Comparison of ENCODE assay signal across 1 cellular context in the genomic region with DNA sequence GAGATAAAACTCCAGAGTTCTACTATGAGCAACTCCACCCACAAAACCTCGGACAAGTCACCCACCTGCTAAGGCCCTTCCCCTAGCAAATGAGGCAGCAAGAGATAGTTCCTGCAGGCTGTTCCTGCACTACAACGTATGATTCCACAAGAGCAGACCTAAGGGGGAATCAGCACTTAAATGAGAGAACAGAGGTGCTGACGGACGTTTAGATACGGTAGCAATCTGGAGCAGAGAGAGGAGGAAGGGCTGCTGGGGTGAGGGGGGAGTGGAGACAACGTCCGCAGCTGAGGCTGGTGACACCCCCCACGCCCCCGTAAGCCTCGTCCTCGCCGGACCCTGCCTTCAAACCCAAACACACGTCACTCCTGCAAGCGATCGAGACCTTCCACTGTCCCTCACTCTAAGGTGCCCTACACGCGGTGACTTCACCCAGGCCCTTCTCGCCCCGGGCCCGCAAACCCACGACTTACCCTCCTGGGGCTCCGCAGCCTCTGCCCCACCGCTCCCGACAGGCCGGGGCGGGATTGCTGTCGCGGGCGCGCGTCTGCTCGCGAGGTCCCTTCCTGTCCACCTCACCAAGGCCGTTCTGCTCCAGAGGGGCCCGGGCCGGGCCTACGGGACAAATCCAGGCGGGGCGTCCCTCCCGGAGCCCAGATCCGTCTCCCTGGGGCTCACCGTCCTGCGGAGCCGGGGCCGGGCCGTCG.
TF ChIP-seq lines count a peak whose summit lies in the region.

No MANE protein-coding gene starts in this region.

TF ChIP-seq in HepG2, 621 proteins besides CTCF, POLR2A, EP300 and RAD21 (continued from another document and continues in another):
- TF ChIP-seq, protein P1, sequence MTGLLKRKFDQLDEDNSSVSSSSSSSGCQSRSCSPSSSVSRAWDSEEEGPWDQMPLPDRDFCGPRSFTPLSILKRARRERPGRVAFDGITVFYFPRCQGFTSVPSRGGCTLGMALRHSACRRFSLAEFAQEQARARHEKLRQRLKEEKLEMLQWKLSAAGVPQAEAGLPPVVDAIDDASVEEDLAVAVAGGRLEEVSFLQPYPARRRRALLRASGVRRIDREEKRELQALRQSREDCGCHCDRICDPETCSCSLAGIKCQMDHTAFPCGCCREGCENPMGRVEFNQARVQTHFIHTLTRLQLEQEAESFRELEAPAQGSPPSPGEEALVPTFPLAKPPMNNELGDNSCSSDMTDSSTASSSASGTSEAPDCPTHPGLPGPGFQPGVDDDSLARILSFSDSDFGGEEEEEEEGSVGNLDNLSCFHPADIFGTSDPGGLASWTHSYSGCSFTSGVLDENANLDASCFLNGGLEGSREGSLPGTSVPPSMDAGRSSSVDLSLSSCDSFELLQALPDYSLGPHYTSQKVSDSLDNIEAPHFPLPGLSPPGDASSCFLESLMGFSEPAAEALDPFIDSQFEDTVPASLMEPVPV (CRISPR knock-in tag; IDR thresholded peaks at IDR 0.05) = no peak
- TF ChIP-seq, protein P2, sequence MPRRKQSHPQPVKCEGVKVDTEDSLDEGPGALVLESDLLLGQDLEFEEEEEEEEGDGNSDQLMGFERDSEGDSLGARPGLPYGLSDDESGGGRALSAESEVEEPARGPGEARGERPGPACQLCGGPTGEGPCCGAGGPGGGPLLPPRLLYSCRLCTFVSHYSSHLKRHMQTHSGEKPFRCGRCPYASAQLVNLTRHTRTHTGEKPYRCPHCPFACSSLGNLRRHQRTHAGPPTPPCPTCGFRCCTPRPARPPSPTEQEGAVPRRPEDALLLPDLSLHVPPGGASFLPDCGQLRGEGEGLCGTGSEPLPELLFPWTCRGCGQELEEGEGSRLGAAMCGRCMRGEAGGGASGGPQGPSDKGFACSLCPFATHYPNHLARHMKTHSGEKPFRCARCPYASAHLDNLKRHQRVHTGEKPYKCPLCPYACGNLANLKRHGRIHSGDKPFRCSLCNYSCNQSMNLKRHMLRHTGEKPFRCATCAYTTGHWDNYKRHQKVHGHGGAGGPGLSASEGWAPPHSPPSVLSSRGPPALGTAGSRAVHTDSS (CRISPR knock-in tag; conservative IDR thresholded peaks at IDR 0.05) = no peak
- TF ChIP-seq ZNF775 (CRISPR knock-in tag; IDR thresholded peaks at IDR 0.05; ENCODE audit: borderline replicate concordance) (no peak), PHF8 (CRISPR knock-in tag; IDR thresholded peaks at IDR 0.05) (peak; percentile 23; the same call in 1 of the 2 replicates), ZFP82 (CRISPR knock-in tag; IDR thresholded peaks at IDR 0.05; ENCODE audit: borderline replicate concordance) (no peak), RELA (CRISPR knock-in tag; IDR thresholded peaks at IDR 0.05) (no peak), KDM5A (IDR thresholded peaks at IDR 0.05; ENCODE audit: borderline replicate concordance, low read length) (no peak), ZSCAN21 (CRISPR knock-in tag; IDR thresholded peaks at IDR 0.05; ENCODE audit: borderline replicate concordance) (no peak), ZNF383 (CRISPR knock-in tag; IDR thresholded peaks at IDR 0.05; ENCODE audit: borderline replicate concordance) (0 out of 2 replicates have a peak, but pooled peaks have one; percentile 10), ZNF790 (CRISPR knock-in tag; IDR thresholded peaks at IDR 0.05; ENCODE audit: borderline replicate concordance) (no peak), NFATC3 (CRISPR knock-in tag; IDR thresholded peaks at IDR 0.05) (no peak), JUNB (CRISPR knock-in tag; IDR thresholded peaks at IDR 0.05; ENCODE audit: borderline replicate concordance) (no peak), ATF7-NPFF (CRISPR knock-in tag; IDR thresholded peaks at IDR 0.05; ENCODE audit: low read depth) (no peak), ZNF569 (CRISPR knock-in tag; IDR thresholded peaks at IDR 0.05; ENCODE audit: borderline replicate concordance) (no peak), ZNF747 (CRISPR knock-in tag; IDR thresholded peaks at IDR 0.05; ENCODE audit: borderline replicate concordance) (0 out of 2 replicates have a peak, but pooled peaks have one; percentile 43), ELF4 (CRISPR knock-in tag; IDR thresholded peaks at IDR 0.05; ENCODE audit: borderline replicate concordance) (no peak), CC2D1A (CRISPR knock-in tag; IDR thresholded peaks at IDR 0.05) (no peak), ZC3H13 (CRISPR knock-in tag; IDR thresholded peaks at IDR 0.05) (no peak), CEBPB (IDR thresholded peaks at IDR 0.05; ENCODE audit: borderline replicate concordance, low read depth, low read length) (no peak), ZNF879 (CRISPR knock-in tag; IDR thresholded peaks at IDR 0.05) (no peak), EZH2 (conservative IDR thresholded peaks at IDR 0.05; ENCODE audit: low read depth, low read length) (no peak), MXI1 (IDR thresholded peaks at IDR 0.05; ENCODE audit: borderline replicate concordance, low read depth, low read length) (no peak), ONECUT2 (CRISPR knock-in tag; IDR thresholded peaks at IDR 0.05) (no peak), NAIF1 (CRISPR knock-in tag; IDR thresholded peaks at IDR 0.05; ENCODE audit: borderline replicate concordance) (no peak), GZF1 (CRISPR knock-in tag; IDR thresholded peaks at IDR 0.05) (no peak), ZKSCAN5 (CRISPR knock-in tag; IDR thresholded peaks at IDR 0.05) (no peak), ZNF160 (CRISPR knock-in tag; IDR thresholded peaks at IDR 0.05) (no peak), ZNF10 (CRISPR knock-in tag; IDR thresholded peaks at IDR 0.05; ENCODE audit: borderline replicate concordance, low read depth) (no peak), BRCA1 (CRISPR knock-in tag; IDR thresholded peaks at IDR 0.05) (no peak), ZNF17 (CRISPR knock-in tag; IDR thresholded peaks at IDR 0.05) (no peak), ARNTL (CRISPR knock-in tag; IDR thresholded peaks at IDR 0.05) (no peak), DNMT1 (CRISPR knock-in tag; IDR thresholded peaks at IDR 0.05) (no peak), PCBP2 (optimal IDR thresholded peaks at IDR 0.05; ENCODE audit: low read depth, low read length, poor library complexity, severe bottlenecking) (no peak), DMAP1 (CRISPR knock-in tag; IDR thresholded peaks at IDR 0.05) (no peak), NR2F6 (IDR thresholded peaks at IDR 0.05) (no peak), NR2F6 (CRISPR knock-in tag; IDR thresholded peaks at IDR 0.05) (no peak), CBX5 (CRISPR knock-in tag; IDR thresholded peaks at IDR 0.05; ENCODE audit: borderline replicate concordance) (no peak), SKI (IDR thresholded peaks at IDR 0.05; ENCODE audit: partially characterized antibody) (no peak), ETV6 (CRISPR knock-in tag; conservative IDR thresholded peaks at IDR 0.05) (no peak), SSRP1 (CRISPR knock-in tag; IDR thresholded peaks at IDR 0.05) (no peak)
- TF ChIP-seq, protein P3, sequence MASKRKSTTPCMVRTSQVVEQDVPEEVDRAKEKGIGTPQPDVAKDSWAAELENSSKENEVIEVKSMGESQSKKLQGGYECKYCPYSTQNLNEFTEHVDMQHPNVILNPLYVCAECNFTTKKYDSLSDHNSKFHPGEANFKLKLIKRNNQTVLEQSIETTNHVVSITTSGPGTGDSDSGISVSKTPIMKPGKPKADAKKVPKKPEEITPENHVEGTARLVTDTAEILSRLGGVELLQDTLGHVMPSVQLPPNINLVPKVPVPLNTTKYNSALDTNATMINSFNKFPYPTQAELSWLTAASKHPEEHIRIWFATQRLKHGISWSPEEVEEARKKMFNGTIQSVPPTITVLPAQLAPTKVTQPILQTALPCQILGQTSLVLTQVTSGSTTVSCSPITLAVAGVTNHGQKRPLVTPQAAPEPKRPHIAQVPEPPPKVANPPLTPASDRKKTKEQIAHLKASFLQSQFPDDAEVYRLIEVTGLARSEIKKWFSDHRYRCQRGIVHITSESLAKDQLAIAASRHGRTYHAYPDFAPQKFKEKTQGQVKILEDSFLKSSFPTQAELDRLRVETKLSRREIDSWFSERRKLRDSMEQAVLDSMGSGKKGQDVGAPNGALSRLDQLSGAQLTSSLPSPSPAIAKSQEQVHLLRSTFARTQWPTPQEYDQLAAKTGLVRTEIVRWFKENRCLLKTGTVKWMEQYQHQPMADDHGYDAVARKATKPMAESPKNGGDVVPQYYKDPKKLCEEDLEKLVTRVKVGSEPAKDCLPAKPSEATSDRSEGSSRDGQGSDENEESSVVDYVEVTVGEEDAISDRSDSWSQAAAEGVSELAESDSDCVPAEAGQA (IDR thresholded peaks at IDR 0.05; ENCODE audit: low read depth) = no peak
- TF ChIP-seq, protein P3 (CRISPR knock-in tag; IDR thresholded peaks at IDR 0.05; ENCODE audit: borderline replicate concordance) = no peak
- TF ChIP-seq, protein P4, sequence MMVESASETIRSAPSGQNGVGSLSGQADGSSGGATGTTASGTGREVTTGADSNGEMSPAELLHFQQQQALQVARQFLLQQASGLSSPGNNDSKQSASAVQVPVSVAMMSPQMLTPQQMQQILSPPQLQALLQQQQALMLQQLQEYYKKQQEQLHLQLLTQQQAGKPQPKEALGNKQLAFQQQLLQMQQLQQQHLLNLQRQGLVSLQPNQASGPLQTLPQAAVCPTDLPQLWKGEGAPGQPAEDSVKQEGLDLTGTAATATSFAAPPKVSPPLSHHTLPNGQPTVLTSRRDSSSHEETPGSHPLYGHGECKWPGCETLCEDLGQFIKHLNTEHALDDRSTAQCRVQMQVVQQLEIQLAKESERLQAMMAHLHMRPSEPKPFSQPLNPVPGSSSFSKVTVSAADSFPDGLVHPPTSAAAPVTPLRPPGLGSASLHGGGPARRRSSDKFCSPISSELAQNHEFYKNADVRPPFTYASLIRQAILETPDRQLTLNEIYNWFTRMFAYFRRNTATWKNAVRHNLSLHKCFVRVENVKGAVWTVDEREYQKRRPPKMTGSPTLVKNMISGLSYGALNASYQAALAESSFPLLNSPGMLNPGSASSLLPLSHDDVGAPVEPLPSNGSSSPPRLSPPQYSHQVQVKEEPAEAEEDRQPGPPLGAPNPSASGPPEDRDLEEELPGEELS (CRISPR knock-in tag; IDR thresholded peaks at IDR 0.05) = no peak
- TF ChIP-seq, protein P5, sequence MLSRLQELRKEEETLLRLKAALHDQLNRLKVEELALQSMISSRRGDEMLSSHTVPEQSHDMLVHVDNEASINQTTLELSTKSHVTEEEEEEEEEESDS (CRISPR knock-in tag; IDR thresholded peaks at IDR 0.05; ENCODE audit: borderline replicate concordance) = no peak
- TF ChIP-seq, protein P6, sequence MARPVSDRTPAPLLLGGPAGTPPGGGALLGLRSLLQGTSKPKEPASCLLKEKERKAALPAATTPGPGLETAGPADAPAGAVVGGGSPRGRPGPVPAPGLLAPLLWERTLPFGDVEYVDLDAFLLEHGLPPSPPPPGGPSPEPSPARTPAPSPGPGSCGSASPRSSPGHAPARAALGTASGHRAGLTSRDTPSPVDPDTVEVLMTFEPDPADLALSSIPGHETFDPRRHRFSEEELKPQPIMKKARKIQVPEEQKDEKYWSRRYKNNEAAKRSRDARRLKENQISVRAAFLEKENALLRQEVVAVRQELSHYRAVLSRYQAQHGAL (CRISPR knock-in tag; IDR thresholded peaks at IDR 0.05; ENCODE audit: not compliant biosample characterization) = no peak
- TF ChIP-seq, protein P7, sequence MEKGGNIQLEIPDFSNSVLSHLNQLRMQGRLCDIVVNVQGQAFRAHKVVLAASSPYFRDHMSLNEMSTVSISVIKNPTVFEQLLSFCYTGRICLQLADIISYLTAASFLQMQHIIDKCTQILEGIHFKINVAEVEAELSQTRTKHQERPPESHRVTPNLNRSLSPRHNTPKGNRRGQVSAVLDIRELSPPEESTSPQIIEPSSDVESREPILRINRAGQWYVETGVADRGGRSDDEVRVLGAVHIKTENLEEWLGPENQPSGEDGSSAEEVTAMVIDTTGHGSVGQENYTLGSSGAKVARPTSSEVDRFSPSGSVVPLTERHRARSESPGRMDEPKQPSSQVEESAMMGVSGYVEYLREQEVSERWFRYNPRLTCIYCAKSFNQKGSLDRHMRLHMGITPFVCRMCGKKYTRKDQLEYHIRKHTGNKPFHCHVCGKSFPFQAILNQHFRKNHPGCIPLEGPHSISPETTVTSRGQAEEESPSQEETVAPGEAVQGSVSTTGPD (CRISPR knock-in tag; IDR thresholded peaks at IDR 0.05) = no peak
- TF ChIP-seq, protein P8, sequence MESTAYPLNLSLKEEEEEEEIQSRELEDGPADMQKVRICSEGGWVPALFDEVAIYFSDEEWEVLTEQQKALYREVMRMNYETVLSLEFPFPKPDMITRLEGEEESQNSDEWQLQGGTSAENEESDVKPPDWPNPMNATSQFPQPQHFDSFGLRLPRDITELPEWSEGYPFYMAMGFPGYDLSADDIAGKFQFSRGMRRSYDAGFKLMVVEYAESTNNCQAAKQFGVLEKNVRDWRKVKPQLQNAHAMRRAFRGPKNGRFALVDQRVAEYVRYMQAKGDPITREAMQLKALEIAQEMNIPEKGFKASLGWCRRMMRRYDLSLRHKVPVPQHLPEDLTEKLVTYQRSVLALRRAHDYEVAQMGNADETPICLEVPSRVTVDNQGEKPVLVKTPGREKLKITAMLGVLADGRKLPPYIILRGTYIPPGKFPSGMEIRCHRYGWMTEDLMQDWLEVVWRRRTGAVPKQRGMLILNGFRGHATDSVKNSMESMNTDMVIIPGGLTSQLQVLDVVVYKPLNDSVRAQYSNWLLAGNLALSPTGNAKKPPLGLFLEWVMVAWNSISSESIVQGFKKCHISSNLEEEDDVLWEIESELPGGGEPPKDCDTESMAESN (CRISPR knock-in tag; conservative IDR thresholded peaks at IDR 0.05) = no peak
- TF ChIP-seq, protein P9, sequence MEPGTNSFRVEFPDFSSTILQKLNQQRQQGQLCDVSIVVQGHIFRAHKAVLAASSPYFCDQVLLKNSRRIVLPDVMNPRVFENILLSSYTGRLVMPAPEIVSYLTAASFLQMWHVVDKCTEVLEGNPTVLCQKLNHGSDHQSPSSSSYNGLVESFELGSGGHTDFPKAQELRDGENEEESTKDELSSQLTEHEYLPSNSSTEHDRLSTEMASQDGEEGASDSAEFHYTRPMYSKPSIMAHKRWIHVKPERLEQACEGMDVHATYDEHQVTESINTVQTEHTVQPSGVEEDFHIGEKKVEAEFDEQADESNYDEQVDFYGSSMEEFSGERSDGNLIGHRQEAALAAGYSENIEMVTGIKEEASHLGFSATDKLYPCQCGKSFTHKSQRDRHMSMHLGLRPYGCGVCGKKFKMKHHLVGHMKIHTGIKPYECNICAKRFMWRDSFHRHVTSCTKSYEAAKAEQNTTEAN (CRISPR knock-in tag; conservative IDR thresholded peaks at IDR 0.05) = no peak
- TF ChIP-seq, protein P10, sequence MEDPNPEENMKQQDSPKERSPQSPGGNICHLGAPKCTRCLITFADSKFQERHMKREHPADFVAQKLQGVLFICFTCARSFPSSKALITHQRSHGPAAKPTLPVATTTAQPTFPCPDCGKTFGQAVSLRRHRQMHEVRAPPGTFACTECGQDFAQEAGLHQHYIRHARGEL (CRISPR knock-in tag; IDR thresholded peaks at IDR 0.05) = no peak
